Comparison of ENCODE assay signal across 20 cellular contexts in the genomic region with DNA sequence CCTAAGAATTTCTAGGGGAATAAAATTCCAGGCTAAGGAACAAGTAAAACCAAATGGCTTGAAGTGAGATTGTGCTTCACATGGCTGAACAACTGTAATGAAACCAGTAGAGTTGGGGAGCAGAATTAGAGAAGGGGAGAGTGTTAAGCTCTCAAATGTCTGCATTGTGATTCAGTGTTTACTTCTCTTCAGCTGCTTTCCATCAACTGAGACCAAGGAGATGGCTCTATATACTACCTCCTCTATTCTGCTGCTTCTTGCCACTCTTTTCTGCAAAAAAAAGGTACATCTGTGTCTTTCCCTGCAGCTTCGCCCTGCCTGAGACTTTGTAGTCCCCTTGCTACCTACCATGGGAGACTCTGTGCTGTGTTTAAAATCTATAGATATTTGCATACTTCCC.
DNase-seq lines count a peak whose midpoint lies in the region; ATAC-seq and TF ChIP-seq lines count a peak whose summit lies in the region.
"Had no signal": no experiment of that assay in that cellular context is flagged by ENCODE, and none has a peak within 500 bp of the region (broad histone marks: within the 10 kb centered on the region; RNA-seq: fewer than 3 reads in every experiment).

No MANE protein-coding gene starts in this region.

- H3K4me3 Mint-ChIP-seq in HFFc6 (no peak overlapping the region), osteocyte (ENCODE audit: unreplicated experiment) (no peak overlapping the region)
- H3K4me3 Mint-ChIP-seq: CD4-positive, alpha-beta memory T cell had no signal

- peak overlapping the region; percentile 34 for H3K27ac Mint-ChIP-seq in HFFc6
- peak overlapping the region; percentile 56 for H3K27ac Mint-ChIP-seq in osteocyte (ENCODE audit: unreplicated experiment)
- H3K27ac Mint-ChIP-seq: CD4-positive, alpha-beta memory T cell had no signal

- H3K27me3 Mint-ChIP-seq in HFFc6 (ENCODE audit: insufficient read depth) = no peaks in the 10 kb centered on the region
- no peaks in the 10 kb centered on the region for H3K27me3 Mint-ChIP-seq in osteocyte (ENCODE audit: unreplicated experiment)
- H3K27me3 Mint-ChIP-seq: CD4-positive, alpha-beta memory T cell had no signal

- H3K4me3 ChIP-seq in lower lobe of right lung (no peak overlapping the region), heart right ventricle (no peak overlapping the region)
- H3K4me3 ChIP-seq: BLaER1, MG63, PC-9, SJCRH30 had no signal

- ATAC-seq in lower lobe of right lung (no peak), heart right ventricle (no peak)

- 96 to 100% methylated on average over 1 of the region's 1 CpG for WGBS in heart right ventricle, 2 donors

- H3K27me3 ChIP-seq in lower lobe of right lung (ENCODE audit: low read depth) (no peaks in the 10 kb centered on the region), heart right ventricle (no peaks in the 10 kb centered on the region)
- H3K27me3 ChIP-seq: BLaER1, MG63, SJCRH30 had no signal

- H3K4me1 Mint-ChIP-seq in HFFc6 (ENCODE audit: low read depth) (peaks cover 20% of the 10 kb centered on the region), osteocyte (ENCODE audit: unreplicated experiment) (peaks cover 24% of the 10 kb centered on the region)
- H3K4me1 Mint-ChIP-seq: CD4-positive, alpha-beta memory T cell had no signal

- peaks cover 6% of the 10 kb centered on the region for H3K36me3 ChIP-seq in lower lobe of right lung
- peaks cover 0 to 44% (median 5%) of the 10 kb centered on the region in 9 donors for H3K36me3 ChIP-seq in heart right ventricle
- H3K36me3 ChIP-seq: MG63 had no signal

- no peaks in the 10 kb centered on the region for H3K9me3 ChIP-seq in lower lobe of right lung
- H3K9me3 ChIP-seq in heart right ventricle = no peaks in the 10 kb centered on the region
- H3K9me3 ChIP-seq: BLaER1, MG63, SJCRH30 had no signal

- intact Hi-C loops in lower lobe of right lung (cut with DNase I) = no loop called here
- intact Hi-C loops in heart right ventricle (cut with DNase I) = no loop called here

- H3K36me3 Mint-ChIP-seq in HFFc6 (ENCODE audit: low read depth) (peaks cover 7% of the 10 kb centered on the region; the same call in 1 of the 2 replicates), osteocyte (ENCODE audit: unreplicated experiment) (peaks cover 11% of the 10 kb centered on the region)
- H3K36me3 Mint-ChIP-seq: CD4-positive, alpha-beta memory T cell had no signal

- H3K27ac ChIP-seq in angular gyrus (ENCODE audit: low read depth, low read length) (peak overlapping the region; percentile 54), lower lobe of right lung (peak overlapping the region; percentile 21), heart right ventricle (no peak overlapping the region)
- H3K27ac ChIP-seq: BLaER1, PC-9, SJCRH30 had no signal

- no peak for DNase-seq in HFFc6
- no peak for DNase-seq in lower lobe of right lung
- no peak for DNase-seq in osteocyte (ENCODE audit: extremely low spot score, unreplicated experiment)
- no peak for DNase-seq in stimulated activated CD8-positive, alpha-beta memory T cell treated with anti-CD3 and anti-CD28 coated beads, Interleukin-4, amount 100 ng/mL, for 48 hours
- DNase-seq in RPMI8226 = no peak
- no peak for DNase-seq in NCI-H1436 treated with DMSO at 0.1 percent for 48 hours (lab: John Stamatoyannopoulos, UW)
- DNase-seq in heart right ventricle = no peak
- DNase-seq: Calu3; CD4-positive, alpha-beta memory T cell; DMS53; Kasumi-1; MG63; NCI-H1048; NCI-H1436; NCI-H2029; NCI-H345; PC-9; SJCRH30 had no signal

- H3K4me1 ChIP-seq in lower lobe of right lung (peaks cover 14% of the 10 kb centered on the region), heart right ventricle (peaks cover 0 to 7% (median 0%) of the 10 kb centered on the region in 9 donors)
- H3K4me1 ChIP-seq: BLaER1 had no signal

- TF ChIP-seq CTCF in HFFc6 (IDR thresholded peaks at IDR 0.05) = no peak
- no peak for TF ChIP-seq CTCF in lower lobe of right lung (IDR thresholded peaks at IDR 0.05)
- TF ChIP-seq CTCF in osteocyte (IDR thresholded peaks at IDR 0.05) = no peak
- no peak for TF ChIP-seq CTCF in heart right ventricle (IDR thresholded peaks at IDR 0.05)

- H3K9me3 Mint-ChIP-seq in HFFc6 (no peaks in the 10 kb centered on the region), osteocyte (ENCODE audit: unreplicated experiment) (no peaks in the 10 kb centered on the region)
- H3K9me3 Mint-ChIP-seq: CD4-positive, alpha-beta memory T cell had no signal

Comparison
In these comparisons a context has a peak if more than half of its experiments do, and no peak if none do; other contexts are left out.
1. H3K27ac ChIP-seq: peak in angular gyrus (single experiment) and lower lobe of right lung (single experiment); none in heart right ventricle (0 of 10).